ENCODE assay signal across 1 cellular context in the genomic region with DNA sequence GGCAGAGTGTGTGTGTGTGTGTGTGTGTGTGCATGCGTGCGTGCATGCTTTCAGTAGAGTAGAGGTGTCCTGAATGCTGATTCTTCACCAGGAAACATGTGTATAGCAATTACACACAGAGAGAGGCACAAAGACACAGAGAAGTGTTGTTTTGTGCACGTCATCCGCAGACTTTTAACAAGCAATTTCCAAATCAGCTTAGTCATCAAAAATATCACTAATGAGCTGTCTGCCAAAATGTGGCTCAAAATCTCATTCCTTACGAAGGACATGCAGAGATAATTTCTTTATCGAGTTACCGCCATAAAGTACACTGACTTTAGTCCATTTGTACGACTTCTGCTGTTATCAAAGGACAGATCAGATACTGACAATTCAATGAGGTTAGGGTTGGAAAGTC.
TF ChIP-seq lines count a peak whose summit lies in the region.

No MANE protein-coding gene starts in this region.

TF ChIP-seq in HepG2, 621 proteins besides CTCF, POLR2A, EP300 and RAD21 (continued from another document):
- no peak for TF ChIP-seq HOXA7 (CRISPR knock-in tag; IDR thresholded peaks at IDR 0.05)
- no peak for TF ChIP-seq FOXJ3 (CRISPR knock-in tag; IDR thresholded peaks at IDR 0.05; ENCODE audit: borderline replicate concordance)
- TF ChIP-seq, protein P1, sequence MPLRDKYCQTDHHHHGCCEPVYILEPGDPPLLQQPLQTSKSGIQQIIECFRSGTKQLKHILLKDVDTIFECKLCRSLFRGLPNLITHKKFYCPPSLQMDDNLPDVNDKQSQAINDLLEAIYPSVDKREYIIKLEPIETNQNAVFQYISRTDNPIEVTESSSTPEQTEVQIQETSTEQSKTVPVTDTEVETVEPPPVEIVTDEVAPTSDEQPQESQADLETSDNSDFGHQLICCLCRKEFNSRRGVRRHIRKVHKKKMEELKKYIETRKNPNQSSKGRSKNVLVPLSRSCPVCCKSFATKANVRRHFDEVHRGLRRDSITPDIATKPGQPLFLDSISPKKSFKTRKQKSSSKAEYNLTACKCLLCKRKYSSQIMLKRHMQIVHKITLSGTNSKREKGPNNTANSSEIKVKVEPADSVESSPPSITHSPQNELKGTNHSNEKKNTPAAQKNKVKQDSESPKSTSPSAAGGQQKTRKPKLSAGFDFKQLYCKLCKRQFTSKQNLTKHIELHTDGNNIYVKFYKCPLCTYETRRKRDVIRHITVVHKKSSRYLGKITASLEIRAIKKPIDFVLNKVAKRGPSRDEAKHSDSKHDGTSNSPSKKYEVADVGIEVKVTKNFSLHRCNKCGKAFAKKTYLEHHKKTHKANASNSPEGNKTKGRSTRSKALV (CRISPR knock-in tag; IDR thresholded peaks at IDR 0.05), result no peak
- TF ChIP-seq MAFF (IDR thresholded peaks at IDR 0.05; ENCODE audit: low read depth, low read length), result peak; percentile 96
- TF ChIP-seq SMAD3 (CRISPR knock-in tag; IDR thresholded peaks at IDR 0.05), result no peak
- no peak for TF ChIP-seq ZNF589 (CRISPR knock-in tag; conservative IDR thresholded peaks at IDR 0.05)
- TF ChIP-seq GTF3A (CRISPR knock-in tag; conservative IDR thresholded peaks at IDR 0.05), result no peak
- no peak for TF ChIP-seq PHB2 (IDR thresholded peaks at IDR 0.05; ENCODE audit: partially characterized antibody)
- TF ChIP-seq ZNF138 (CRISPR knock-in tag; IDR thresholded peaks at IDR 0.05; ENCODE audit: low read depth), result no peak
- TF ChIP-seq RBM22 (optimal IDR thresholded peaks at IDR 0.05; ENCODE audit: low read length), result no peak
- no peak for TF ChIP-seq MED8 (CRISPR knock-in tag; IDR thresholded peaks at IDR 0.05; ENCODE audit: insufficient replicate concordance)
- TF ChIP-seq ZNF550 (CRISPR knock-in tag; IDR thresholded peaks at IDR 0.05; ENCODE audit: borderline replicate concordance), result no peak
TF ChIP-seq in HepG2: peak in this region for 2.
